In the genomic region with DNA sequence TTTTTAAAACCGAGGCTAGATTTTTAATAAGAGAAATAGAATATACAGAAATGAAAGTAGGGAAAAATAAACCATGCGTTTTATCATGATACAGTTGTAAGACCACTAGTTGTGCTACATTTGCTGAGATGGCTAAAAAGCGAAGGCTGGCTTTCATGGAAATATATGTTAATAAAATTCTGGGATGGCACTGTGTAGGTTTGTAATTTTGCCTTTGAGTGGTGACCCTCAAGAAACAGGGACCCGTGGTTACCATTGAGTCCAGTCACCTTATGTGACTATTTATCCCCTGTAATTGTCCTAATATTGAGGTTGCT, we compare ENCODE assay signal across 3 cellular contexts.
TF ChIP-seq lines count a peak whose summit lies in the region.

No MANE protein-coding gene starts in this region.

TF ChIP-seq in HepG2, 621 proteins besides CTCF, POLR2A, EP300 and RAD21:
- peak; percentile 71 for TF ChIP-seq MAFF (IDR thresholded peaks at IDR 0.05; ENCODE audit: low read depth, low read length)
- TF ChIP-seq EHMT2 (IDR thresholded peaks at IDR 0.05; ENCODE audit: borderline replicate concordance, low read depth, low read length): no peak
- TF ChIP-seq MAFK (conservative IDR thresholded peaks at IDR 0.05 in 1 of 2, IDR thresholded peaks at IDR 0.05 in 1 of 2; ENCODE audit: low read length in 2 of 2): peak; percentile 57 to 83
- TF ChIP-seq ZNF672 (CRISPR knock-in tag; IDR thresholded peaks at IDR 0.05): no peak

TF ChIP-seq in IMR-90, 13 proteins besides CTCF, POLR2A, EP300 and RAD21:
- no peak for TF ChIP-seq RCOR1 (IDR thresholded peaks at IDR 0.05; ENCODE audit: insufficient replicate concordance, low read length)
- TF ChIP-seq MAFK (IDR thresholded peaks at IDR 0.05; ENCODE audit: low read depth, low read length): peak; percentile 43
- TF ChIP-seq MXI1 (IDR thresholded peaks at IDR 0.05; ENCODE audit: borderline replicate concordance, low read depth, low read length): no peak

TF ChIP-seq in K562, 482 proteins besides CTCF, POLR2A, EP300 and RAD21:
- TF ChIP-seq XRCC3 (IDR thresholded peaks at IDR 0.05) (no peak), MAX (CRISPR knock-in tag; IDR thresholded peaks at IDR 0.05) (no peak), ZNF316 (IDR thresholded peaks at IDR 0.05) (0 out of 2 replicates have a peak, but pooled peaks have one; percentile 27), REST (CRISPR knock-in tag; IDR thresholded peaks at IDR 0.05; ENCODE audit: low read depth) (no peak), SAP30 (IDR thresholded peaks at IDR 0.05; ENCODE audit: borderline replicate concordance, insufficient read depth, low read depth, low read length, poor library complexity, severe bottlenecking) (no peak)
- TF ChIP-seq, protein P1, sequence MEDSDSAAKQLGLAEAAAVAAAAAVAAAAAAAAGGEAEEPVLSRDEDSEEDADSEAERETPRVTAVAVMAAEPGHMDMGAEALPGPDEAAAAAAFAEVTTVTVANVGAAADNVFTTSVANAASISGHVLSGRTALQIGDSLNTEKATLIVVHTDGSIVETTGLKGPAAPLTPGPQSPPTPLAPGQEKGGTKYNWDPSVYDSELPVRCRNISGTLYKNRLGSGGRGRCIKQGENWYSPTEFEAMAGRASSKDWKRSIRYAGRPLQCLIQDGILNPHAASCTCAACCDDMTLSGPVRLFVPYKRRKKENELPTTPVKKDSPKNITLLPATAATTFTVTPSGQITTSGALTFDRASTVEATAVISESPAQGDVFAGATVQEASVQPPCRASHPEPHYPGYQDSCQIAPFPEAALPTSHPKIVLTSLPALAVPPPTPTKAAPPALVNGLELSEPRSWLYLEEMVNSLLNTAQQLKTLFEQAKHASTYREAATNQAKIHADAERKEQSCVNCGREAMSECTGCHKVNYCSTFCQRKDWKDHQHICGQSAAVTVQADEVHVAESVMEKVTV (CRISPR knock-in tag; IDR thresholded peaks at IDR 0.05): no peak
